1 cellular context compared by ENCODE assay signal in the genomic region with DNA sequence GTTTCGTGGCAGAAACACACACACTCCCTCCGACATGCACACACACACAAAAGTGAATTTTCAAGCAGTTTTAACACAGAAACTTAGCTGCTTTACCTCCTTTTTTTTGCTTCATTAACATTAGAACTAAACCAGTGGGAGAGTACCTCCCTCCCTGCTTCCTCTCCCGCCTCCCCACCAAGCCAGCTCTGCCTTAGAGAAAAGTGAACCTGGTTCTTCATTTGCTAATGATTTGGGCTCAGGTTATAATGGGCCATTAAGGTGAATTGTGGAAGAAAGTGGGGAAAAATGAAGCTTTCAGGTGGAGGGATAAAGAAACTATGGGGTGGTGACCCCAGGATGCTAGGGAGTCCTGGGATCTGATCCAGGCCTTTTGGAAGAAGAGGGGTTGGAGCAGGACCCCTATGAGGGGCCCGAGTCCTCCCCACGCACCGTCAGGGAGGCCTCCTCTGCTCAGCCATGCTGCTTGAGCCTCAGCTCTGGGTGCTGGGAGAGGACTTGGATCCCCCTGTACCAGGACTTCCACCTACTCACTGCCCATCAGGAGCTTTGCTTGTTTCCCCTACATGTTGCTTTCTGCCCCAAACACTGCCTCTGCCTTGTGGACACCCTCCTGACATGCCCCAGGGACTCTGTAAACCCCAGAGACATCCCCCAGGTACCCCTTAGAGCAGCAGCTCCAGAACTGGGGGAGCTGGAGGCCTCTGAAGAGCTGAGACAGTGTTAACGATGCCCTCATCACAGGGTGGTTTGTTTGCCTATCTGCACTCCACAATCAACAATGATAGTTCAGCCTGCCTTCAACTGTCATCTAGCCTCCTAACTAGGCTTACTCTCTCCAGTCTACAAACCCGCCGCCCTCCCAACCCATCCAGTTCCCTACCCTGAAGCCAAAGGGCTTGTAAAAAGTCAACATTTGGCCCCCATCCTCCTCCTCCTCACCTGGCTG.
TF ChIP-seq lines count a peak whose summit lies in the region.

No MANE protein-coding gene starts in this region.

TF ChIP-seq in WTC11, 78 proteins besides CTCF, POLR2A, EP300 and RAD21 (continued from another document and continues in another):
- TF ChIP-seq, protein P1, sequence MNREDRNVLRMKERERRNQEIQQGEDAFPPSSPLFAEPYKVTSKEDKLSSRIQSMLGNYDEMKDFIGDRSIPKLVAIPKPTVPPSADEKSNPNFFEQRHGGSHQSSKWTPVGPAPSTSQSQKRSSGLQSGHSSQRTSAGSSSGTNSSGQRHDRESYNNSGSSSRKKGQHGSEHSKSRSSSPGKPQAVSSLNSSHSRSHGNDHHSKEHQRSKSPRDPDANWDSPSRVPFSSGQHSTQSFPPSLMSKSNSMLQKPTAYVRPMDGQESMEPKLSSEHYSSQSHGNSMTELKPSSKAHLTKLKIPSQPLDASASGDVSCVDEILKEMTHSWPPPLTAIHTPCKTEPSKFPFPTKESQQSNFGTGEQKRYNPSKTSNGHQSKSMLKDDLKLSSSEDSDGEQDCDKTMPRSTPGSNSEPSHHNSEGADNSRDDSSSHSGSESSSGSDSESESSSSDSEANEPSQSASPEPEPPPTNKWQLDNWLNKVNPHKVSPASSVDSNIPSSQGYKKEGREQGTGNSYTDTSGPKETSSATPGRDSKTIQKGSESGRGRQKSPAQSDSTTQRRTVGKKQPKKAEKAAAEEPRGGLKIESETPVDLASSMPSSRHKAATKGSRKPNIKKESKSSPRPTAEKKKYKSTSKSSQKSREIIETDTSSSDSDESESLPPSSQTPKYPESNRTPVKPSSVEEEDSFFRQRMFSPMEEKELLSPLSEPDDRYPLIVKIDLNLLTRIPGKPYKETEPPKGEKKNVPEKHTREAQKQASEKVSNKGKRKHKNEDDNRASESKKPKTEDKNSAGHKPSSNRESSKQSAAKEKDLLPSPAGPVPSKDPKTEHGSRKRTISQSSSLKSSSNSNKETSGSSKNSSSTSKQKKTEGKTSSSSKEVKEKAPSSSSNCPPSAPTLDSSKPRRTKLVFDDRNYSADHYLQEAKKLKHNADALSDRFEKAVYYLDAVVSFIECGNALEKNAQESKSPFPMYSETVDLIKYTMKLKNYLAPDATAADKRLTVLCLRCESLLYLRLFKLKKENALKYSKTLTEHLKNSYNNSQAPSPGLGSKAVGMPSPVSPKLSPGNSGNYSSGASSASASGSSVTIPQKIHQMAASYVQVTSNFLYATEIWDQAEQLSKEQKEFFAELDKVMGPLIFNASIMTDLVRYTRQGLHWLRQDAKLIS (CRISPR knock-in tag; IDR thresholded peaks at IDR 0.05; ENCODE audit: borderline replicate concordance), result peak; percentile 44; the same call in 1 of the 2 replicates
- TF ChIP-seq ZNF317 (CRISPR knock-in tag; IDR thresholded peaks at IDR 0.05; ENCODE audit: borderline replicate concordance, low read depth) (no peak), NFE2L1 (CRISPR knock-in tag; IDR thresholded peaks at IDR 0.05) (no peak), ZNF416 (CRISPR knock-in tag; IDR thresholded peaks at IDR 0.05) (no peak), TEAD1 (CRISPR knock-in tag; IDR thresholded peaks at IDR 0.05) (0 out of 2 replicates have a peak, but pooled peaks have one; percentile 47), TCF7 (CRISPR knock-in tag; IDR thresholded peaks at IDR 0.05; ENCODE audit: low read depth) (no peak), MXD4 (CRISPR knock-in tag; IDR thresholded peaks at IDR 0.05; ENCODE audit: borderline replicate concordance) (peak; percentile 27; the same call in 1 of the 2 replicates), ZNF423 (CRISPR knock-in tag; IDR thresholded peaks at IDR 0.05) (no peak), IRF2 (CRISPR knock-in tag; IDR thresholded peaks at IDR 0.05; ENCODE audit: borderline replicate concordance, low read depth) (no peak), RORB (CRISPR knock-in tag; IDR thresholded peaks at IDR 0.05) (no peak), ZNF138 (CRISPR knock-in tag; conservative IDR thresholded peaks at IDR 0.05) (no peak; the same call in 1 of the 2 replicates), HMGA2 (CRISPR knock-in tag; IDR thresholded peaks at IDR 0.05) (no peak), OVOL2 (CRISPR knock-in tag; IDR thresholded peaks at IDR 0.05; ENCODE audit: borderline replicate concordance) (no peak), ZNF232 (CRISPR knock-in tag; IDR thresholded peaks at IDR 0.05) (no peak), ZNF396 (CRISPR knock-in tag; IDR thresholded peaks at IDR 0.05; ENCODE audit: borderline replicate concordance) (0 out of 2 replicates have a peak, but pooled peaks have one; percentile 70), JAZF1 (CRISPR knock-in tag; IDR thresholded peaks at IDR 0.05) (no peak)
- TF ChIP-seq, protein P2, sequence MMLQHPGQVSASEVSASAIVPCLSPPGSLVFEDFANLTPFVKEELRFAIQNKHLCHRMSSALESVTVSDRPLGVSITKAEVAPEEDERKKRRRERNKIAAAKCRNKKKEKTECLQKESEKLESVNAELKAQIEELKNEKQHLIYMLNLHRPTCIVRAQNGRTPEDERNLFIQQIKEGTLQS (CRISPR knock-in tag; conservative IDR thresholded peaks at IDR 0.05), result no peak
- TF ChIP-seq, protein P3, sequence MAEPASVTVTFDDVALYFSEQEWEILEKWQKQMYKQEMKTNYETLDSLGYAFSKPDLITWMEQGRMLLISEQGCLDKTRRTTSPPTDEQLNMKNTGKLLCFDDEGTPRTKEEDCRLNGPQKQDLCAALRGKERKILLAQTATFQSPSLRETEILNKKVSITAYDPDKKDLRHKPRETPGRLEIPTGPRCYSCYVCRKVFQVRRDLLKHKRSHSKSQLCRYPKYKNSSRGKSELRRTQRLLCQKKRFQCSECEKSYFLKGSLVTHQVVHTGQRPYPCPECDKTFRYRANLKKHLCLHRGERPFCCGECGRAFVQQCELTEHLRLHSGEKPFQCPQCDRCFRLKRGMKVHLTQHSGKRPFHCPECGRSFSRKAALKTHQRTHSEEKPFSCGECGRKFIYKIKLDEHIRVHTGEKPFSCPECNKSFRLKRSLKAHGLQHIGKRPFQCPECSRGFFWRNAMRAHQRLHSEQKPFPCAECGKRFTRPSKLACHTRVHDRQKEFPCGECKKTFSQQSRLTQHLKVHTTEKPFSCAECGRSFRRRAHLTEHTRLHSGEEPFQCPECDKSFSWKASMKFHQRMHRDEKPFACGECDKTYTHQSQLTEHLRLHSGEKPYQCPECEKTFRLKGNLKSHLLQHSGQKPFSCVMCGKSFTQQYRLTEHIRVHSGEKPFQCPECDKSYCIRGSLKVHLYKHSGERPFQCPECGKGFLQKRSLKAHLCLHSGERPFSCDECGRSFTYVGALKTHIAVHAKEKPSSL (CRISPR knock-in tag; conservative IDR thresholded peaks at IDR 0.05), result no peak
- TF ChIP-seq, protein P4, sequence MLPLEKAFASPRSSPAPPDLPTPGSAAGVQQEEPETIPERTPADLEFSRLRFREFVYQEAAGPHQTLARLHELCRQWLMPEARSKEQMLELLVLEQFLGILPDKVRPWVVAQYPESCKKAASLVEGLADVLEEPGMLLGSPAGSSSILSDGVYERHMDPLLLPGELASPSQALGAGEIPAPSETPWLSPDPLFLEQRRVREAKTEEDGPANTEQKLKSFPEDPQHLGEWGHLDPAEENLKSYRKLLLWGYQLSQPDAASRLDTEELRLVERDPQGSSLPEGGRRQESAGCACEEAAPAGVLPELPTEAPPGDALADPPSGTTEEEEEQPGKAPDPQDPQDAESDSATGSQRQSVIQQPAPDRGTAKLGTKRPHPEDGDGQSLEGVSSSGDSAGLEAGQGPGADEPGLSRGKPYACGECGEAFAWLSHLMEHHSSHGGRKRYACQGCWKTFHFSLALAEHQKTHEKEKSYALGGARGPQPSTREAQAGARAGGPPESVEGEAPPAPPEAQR (CRISPR knock-in tag; IDR thresholded peaks at IDR 0.05), result no peak
- TF ChIP-seq, protein P5, sequence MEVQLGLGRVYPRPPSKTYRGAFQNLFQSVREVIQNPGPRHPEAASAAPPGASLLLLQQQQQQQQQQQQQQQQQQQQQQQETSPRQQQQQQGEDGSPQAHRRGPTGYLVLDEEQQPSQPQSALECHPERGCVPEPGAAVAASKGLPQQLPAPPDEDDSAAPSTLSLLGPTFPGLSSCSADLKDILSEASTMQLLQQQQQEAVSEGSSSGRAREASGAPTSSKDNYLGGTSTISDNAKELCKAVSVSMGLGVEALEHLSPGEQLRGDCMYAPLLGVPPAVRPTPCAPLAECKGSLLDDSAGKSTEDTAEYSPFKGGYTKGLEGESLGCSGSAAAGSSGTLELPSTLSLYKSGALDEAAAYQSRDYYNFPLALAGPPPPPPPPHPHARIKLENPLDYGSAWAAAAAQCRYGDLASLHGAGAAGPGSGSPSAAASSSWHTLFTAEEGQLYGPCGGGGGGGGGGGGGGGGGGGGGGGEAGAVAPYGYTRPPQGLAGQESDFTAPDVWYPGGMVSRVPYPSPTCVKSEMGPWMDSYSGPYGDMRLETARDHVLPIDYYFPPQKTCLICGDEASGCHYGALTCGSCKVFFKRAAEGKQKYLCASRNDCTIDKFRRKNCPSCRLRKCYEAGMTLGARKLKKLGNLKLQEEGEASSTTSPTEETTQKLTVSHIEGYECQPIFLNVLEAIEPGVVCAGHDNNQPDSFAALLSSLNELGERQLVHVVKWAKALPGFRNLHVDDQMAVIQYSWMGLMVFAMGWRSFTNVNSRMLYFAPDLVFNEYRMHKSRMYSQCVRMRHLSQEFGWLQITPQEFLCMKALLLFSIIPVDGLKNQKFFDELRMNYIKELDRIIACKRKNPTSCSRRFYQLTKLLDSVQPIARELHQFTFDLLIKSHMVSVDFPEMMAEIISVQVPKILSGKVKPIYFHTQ (CRISPR knock-in tag; IDR thresholded peaks at IDR 0.05), result no peak
- TF ChIP-seq, protein P6, sequence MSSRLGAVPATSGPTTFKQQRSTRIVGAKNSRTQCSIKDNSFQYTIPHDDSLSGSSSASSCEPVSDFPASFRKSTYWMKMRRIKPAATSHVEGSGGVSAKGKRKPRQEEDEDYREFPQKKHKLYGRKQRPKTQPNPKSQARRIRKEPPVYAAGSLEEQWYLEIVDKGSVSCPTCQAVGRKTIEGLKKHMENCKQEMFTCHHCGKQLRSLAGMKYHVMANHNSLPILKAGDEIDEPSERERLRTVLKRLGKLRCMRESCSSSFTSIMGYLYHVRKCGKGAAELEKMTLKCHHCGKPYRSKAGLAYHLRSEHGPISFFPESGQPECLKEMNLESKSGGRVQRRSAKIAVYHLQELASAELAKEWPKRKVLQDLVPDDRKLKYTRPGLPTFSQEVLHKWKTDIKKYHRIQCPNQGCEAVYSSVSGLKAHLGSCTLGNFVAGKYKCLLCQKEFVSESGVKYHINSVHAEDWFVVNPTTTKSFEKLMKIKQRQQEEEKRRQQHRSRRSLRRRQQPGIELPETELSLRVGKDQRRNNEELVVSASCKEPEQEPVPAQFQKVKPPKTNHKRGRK (CRISPR knock-in tag; IDR thresholded peaks at IDR 0.05; ENCODE audit: borderline replicate concordance), result no peak
- TF ChIP-seq, protein P7, sequence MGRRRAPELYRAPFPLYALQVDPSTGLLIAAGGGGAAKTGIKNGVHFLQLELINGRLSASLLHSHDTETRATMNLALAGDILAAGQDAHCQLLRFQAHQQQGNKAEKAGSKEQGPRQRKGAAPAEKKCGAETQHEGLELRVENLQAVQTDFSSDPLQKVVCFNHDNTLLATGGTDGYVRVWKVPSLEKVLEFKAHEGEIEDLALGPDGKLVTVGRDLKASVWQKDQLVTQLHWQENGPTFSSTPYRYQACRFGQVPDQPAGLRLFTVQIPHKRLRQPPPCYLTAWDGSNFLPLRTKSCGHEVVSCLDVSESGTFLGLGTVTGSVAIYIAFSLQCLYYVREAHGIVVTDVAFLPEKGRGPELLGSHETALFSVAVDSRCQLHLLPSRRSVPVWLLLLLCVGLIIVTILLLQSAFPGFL (CRISPR knock-in tag; IDR thresholded peaks at IDR 0.05; ENCODE audit: borderline replicate concordance), result no peak
- TF ChIP-seq, protein P8, sequence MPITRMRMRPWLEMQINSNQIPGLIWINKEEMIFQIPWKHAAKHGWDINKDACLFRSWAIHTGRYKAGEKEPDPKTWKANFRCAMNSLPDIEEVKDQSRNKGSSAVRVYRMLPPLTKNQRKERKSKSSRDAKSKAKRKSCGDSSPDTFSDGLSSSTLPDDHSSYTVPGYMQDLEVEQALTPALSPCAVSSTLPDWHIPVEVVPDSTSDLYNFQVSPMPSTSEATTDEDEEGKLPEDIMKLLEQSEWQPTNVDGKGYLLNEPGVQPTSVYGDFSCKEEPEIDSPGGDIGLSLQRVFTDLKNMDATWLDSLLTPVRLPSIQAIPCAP (CRISPR knock-in tag; IDR thresholded peaks at IDR 0.05), result no peak
- TF ChIP-seq, protein P9, sequence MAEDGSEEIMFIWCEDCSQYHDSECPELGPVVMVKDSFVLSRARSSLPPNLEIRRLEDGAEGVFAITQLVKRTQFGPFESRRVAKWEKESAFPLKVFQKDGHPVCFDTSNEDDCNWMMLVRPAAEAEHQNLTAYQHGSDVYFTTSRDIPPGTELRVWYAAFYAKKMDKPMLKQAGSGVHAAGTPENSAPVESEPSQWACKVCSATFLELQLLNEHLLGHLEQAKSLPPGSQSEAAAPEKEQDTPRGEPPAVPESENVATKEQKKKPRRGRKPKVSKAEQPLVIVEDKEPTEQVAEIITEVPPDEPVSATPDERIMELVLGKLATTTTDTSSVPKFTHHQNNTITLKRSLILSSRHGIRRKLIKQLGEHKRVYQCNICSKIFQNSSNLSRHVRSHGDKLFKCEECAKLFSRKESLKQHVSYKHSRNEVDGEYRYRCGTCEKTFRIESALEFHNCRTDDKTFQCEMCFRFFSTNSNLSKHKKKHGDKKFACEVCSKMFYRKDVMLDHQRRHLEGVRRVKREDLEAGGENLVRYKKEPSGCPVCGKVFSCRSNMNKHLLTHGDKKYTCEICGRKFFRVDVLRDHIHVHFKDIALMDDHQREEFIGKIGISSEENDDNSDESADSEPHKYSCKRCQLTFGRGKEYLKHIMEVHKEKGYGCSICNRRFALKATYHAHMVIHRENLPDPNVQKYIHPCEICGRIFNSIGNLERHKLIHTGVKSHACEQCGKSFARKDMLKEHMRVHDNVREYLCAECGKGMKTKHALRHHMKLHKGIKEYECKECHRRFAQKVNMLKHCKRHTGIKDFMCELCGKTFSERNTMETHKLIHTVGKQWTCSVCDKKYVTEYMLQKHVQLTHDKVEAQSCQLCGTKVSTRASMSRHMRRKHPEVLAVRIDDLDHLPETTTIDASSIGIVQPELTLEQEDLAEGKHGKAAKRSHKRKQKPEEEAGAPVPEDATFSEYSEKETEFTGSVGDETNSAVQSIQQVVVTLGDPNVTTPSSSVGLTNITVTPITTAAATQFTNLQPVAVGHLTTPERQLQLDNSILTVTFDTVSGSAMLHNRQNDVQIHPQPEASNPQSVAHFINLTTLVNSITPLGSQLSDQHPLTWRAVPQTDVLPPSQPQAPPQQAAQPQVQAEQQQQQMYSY (CRISPR knock-in tag; IDR thresholded peaks at IDR 0.05), result peak; percentile 52; the same call in 1 of the 2 replicates
- TF ChIP-seq, protein P10, sequence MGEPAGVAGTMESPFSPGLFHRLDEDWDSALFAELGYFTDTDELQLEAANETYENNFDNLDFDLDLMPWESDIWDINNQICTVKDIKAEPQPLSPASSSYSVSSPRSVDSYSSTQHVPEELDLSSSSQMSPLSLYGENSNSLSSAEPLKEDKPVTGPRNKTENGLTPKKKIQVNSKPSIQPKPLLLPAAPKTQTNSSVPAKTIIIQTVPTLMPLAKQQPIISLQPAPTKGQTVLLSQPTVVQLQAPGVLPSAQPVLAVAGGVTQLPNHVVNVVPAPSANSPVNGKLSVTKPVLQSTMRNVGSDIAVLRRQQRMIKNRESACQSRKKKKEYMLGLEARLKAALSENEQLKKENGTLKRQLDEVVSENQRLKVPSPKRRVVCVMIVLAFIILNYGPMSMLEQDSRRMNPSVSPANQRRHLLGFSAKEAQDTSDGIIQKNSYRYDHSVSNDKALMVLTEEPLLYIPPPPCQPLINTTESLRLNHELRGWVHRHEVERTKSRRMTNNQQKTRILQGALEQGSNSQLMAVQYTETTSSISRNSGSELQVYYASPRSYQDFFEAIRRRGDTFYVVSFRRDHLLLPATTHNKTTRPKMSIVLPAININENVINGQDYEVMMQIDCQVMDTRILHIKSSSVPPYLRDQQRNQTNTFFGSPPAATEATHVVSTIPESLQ (CRISPR knock-in tag; IDR thresholded peaks at IDR 0.05), result no peak
